Comparison of ENCODE assay signal across 10 cellular contexts in genomic region chr2:31886700-31887099, GRCh38.
DNase-seq lines count a peak whose midpoint lies in the region; ATAC-seq and TF ChIP-seq lines count a peak whose summit lies in the region.
"Had no signal": no experiment of that assay in that cellular context is flagged by ENCODE, and none has a peak within 500 bp of the region (broad histone marks: within the 10 kb centered on the region; RNA-seq: fewer than 3 reads in every experiment).

No MANE protein-coding gene starts in this region.

- no TSS peak for BruUV-seq in PC-3 (replicated peaks; lab: Mats Ljungman, UMichigan)

- DNase-seq in ACHN, result peak; percentile 58
- no peak for DNase-seq in GM13976 (ENCODE audit: low spot score)
- DNase-seq in PC-3, result peak; percentile 50
- DNase-seq in hepatocyte (ENCODE audit: low spot score), result peak; percentile 11
- DNase-seq in activated gamma-delta T cell (lab: John Stamatoyannopoulos, UW), result no peak
- no peak for DNase-seq in SKM-1 treated with dmso at 0.1 percent for 144 hours (lab: John Stamatoyannopoulos, UW; ENCODE audit: unreplicated experiment)
- no peak for DNase-seq in NCI-H345 (lab: John Stamatoyannopoulos, UW)
- DNase-seq in DMS79 treated with DMSO at 0.1 percent for 48 hours (lab: John Stamatoyannopoulos, UW), result no peak
- DNase-seq: kidney had no signal

- no peak overlapping the region for H3K4me2 ChIP-seq in PC-3 (ENCODE audit: low read length)
- no peak overlapping the region for H3K4me2 ChIP-seq in hepatocyte

- CTCF ChIA-PET in PC-3 (lab: Charles Lee), result interaction anchor here (0.5 kb wide), 1 partner anchor 120 kb away, joined by 6 read pairs; no protein-coding TSS in a partner anchor

- H3K9ac ChIP-seq in PC-3 (ENCODE audit: low read length), result no peak overlapping the region

- peak; percentile 61 for ATAC-seq in PC-3
- ATAC-seq: activated naive CD4-positive, alpha-beta T cell treated with anti-CD3 and anti-CD28 coated beads, Interleukin-2, amount 50 U/mL, for 72 hours had no signal

- no peaks in the 10 kb centered on the region for H3F3A ChIP-seq in PC-3 (ENCODE audit: low read length, unreplicated experiment)

- H3K9me3 ChIP-seq in PC-3 (ENCODE audit: low read length), result no peaks in the 10 kb centered on the region
- H3K9me3 ChIP-seq in hepatocyte (ENCODE audit: low read depth), result no peaks in the 10 kb centered on the region

- in situ Hi-C loops in ACHN (cut with HindIII; ENCODE audit: low pct_ligation_motif_present, low pct_unique_long_range_greater_than_20kb, low sequenced_read_pairs), result no loop called here
- in situ Hi-C loops in GM13976 (cut with MboI; ENCODE audit: low sequenced_read_pairs, unreplicated experiment), result no loop called here

- POLR2A ChIA-PET in PC-3 (lab: Charles Lee; ENCODE audit: unreplicated experiment), result no interaction called here

- no peak overlapping the region for H3K4me3 ChIP-seq in PC-3 (ENCODE audit: low read length)
- no peak overlapping the region for H3K4me3 ChIP-seq in hepatocyte

- 92% methylated on average over 2 of the region's 2 CpGs for WGBS in hepatocyte (ENCODE audit: low lambda C conversion rate, missing lambda C conversion rate)

- peaks cover 2% of the 10 kb centered on the region; the same call in 1 of the 2 replicates for H3K36me3 ChIP-seq in PC-3 (ENCODE audit: low read depth, low read length)
- H3K36me3 ChIP-seq in hepatocyte (replicated peaks; ENCODE audit: insufficient read depth, low read depth), result no peaks in the 10 kb centered on the region

- H3K4me1 ChIP-seq in PC-3 (ENCODE audit: insufficient read depth, low read length) (no peaks in the 10 kb centered on the region), hepatocyte (ENCODE audit: insufficient read depth) (no peaks in the 10 kb centered on the region)

- H4K20me1 ChIP-seq in PC-3 (ENCODE audit: low read length) (no peaks in the 10 kb centered on the region), hepatocyte (ENCODE audit: insufficient read depth, poor library complexity, severe bottlenecking) (peaks cover 3% of the 10 kb centered on the region)

- intact Hi-C loops in PC-3 (cut with micrococcal nuclease), result loop anchor here (5.0 kb wide), 1 partner anchor 121 kb away; no protein-coding TSS in a partner anchor

- H3K79me2 ChIP-seq in PC-3 (ENCODE audit: low read length) (no peaks in the 10 kb centered on the region), hepatocyte (peaks cover 3% of the 10 kb centered on the region)

- H3K9me2 ChIP-seq in PC-3 (replicated peaks; ENCODE audit: low read length) (no peaks in the 10 kb centered on the region), hepatocyte (replicated peaks; ENCODE audit: insufficient read depth) (no peaks in the 10 kb centered on the region)

- H2AFZ ChIP-seq in PC-3 (ENCODE audit: low read length) (no peak overlapping the region), hepatocyte (no peak overlapping the region)

- H3K27me3 ChIP-seq in PC-3 (ENCODE audit: low read length) (no peaks in the 10 kb centered on the region), hepatocyte (no peaks in the 10 kb centered on the region)

- no peak overlapping the region for H3K27ac ChIP-seq in PC-3 (ENCODE audit: low read length)
- no peak overlapping the region for H3K27ac ChIP-seq in hepatocyte

- TF ChIP-seq CTCF in GM13976 (IDR thresholded peaks at IDR 0.05; ENCODE audit: borderline replicate concordance, control extremely low read depth, extremely low read depth, insufficient read depth, missing control alignments) (peak; percentile 42), PC-3 (conservative IDR thresholded peaks at IDR 0.05; ENCODE audit: low read depth, low read length) (peak; percentile 68), hepatocyte (IDR thresholded peaks at IDR 0.05; ENCODE audit: poor library complexity) (peak; percentile 30)

Comparison
In these comparisons a context has a peak if more than half of its experiments do, and no peak if none do; other contexts are left out.
1. DNase-seq: peak in ACHN (single experiment), PC-3 (single experiment) and hepatocyte (single experiment); none in GM13976 (single experiment), activated gamma-delta T cell (single experiment), SKM-1 treated with dmso at 0.1 percent for 144 hours (single experiment), NCI-H345 (single experiment) and DMS79 treated with DMSO at 0.1 percent for 48 hours (single experiment).
2. Peak in every context shown above with its lines, with median percentiles within 50 percentile points of each other: CTCF ChIP-seq.